Comparison of ENCODE assay signal across 28 cellular contexts in the genomic region with DNA sequence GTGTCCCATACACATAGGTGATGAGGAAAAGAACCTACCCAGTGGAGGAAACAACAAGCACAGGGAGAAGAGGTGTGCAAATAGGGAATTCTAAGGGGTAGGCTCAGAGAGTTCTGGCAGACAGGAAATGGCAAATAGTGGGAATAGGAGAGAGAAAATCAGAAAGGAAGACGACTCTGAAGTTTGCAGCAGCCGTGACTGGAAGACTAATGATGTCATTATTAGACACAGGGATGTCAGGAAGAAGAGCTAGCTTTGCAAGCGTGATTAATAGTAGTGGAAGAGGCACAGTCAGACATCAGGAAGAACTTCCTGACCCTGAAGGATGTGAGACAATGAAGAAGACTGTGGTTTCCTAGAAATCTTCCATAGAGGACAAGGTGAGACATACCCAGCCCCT. TPM values are rescaled to one million over a fixed set of nuclear protein-coding genes. Genes with fewer than 3 reads are reported as not detected.
"Had no signal": no experiment of that assay in that cellular context is flagged by ENCODE, and none has a peak within 500 bp of the region (broad histone marks: within the 10 kb centered on the region; RNA-seq: fewer than 3 reads in every experiment).

No MANE protein-coding gene starts in this region.

- H3K9me3 ChIP-seq: neutrophil, pancreas, prostate gland, right atrium auricular region, spleen, suprapubic skin, testis, tibial artery, transverse colon, upper lobe of right lung, uterus had no signal

- H3K36me3 ChIP-seq: neutrophil, pancreas, prostate gland, right atrium auricular region, spleen, suprapubic skin, tibial artery, transverse colon, upper lobe of right lung, uterus had no signal

- H3K4me1 ChIP-seq: pancreas, prostate gland, right atrium auricular region, spleen, suprapubic skin, testis, tibial artery, transverse colon, upper lobe of right lung, uterus had no signal

- H3K4me3 ChIP-seq: pancreas, prostate gland, right atrium auricular region, skin epidermis, smooth muscle cell, spleen, suprapubic skin, testis, tibial artery, transverse colon, upper lobe of right lung, uterus had no signal

- FAIRE-seq: pancreas had no signal

- H3K4me2 ChIP-seq: smooth muscle cell had no signal

- ATAC-seq: naive thymus-derived CD8-positive, alpha-beta T cell; natural killer cell treated with Interleukin-12 subunit alpha and Interleukin-12 subunit beta and Interleukin-15 and Interleukin-18, amount 100 ng/mL, for 72 hours; pancreas; sciatic nerve; stimulated activated memory B cell treated with anti-CD40 and anti-IgM and Interleukin-4, amounts not matched to agents 10 μg/mL and 1 μg/mL and 100 μg/mL, for 72 hours; stimulated activated naive CD8-positive, alpha-beta T cell treated with anti-CD3 and anti-CD28 coated beads, Interleukin-15, amount 100 ng/mL, for 72 hours; stimulated activated naive CD8-positive, alpha-beta T cell treated with anti-CD3 and anti-CD28 coated beads, Interleukin-15, Interleukin-2, amounts not matched to agents 100 U/mL and 50 U/mL, for 24 hours; upper lobe of right lung had no signal

- DNase-seq: naive thymus-derived CD8-positive, alpha-beta T cell; nephron progenitor cell; nucleus accumbens; pancreas; retina; spleen; stimulated activated CD4-positive, alpha-beta T cell treated with anti-CD3 and anti-CD28 coated beads, Interleukin-12 subunit alpha, Interleukin-12 subunit beta, amount 100 ng/mL, for 4 hours; stimulated activated CD4-positive, alpha-beta T cell treated with anti-CD3 and anti-CD28 coated beads, Interleukin-1b, Interleukin-23, amount 100 ng/mL, for 48 hours; stimulated activated CD4-positive, alpha-beta T cell treated with anti-CD3 and anti-CD28 coated beads, Interleukin-4, amount 100 ng/mL, for 1 hour; stimulated activated CD4-positive, alpha-beta T cell treated with anti-CD3 and anti-CD28 coated beads, Interleukin-4, amount 100 ng/mL, for 4 hours; stimulated activated CD8-positive, alpha-beta memory T cell treated with anti-CD3 and anti-CD28 coated beads, Interleukin-4, amount 100 ng/mL, for 48 hours; stimulated activated naive CD8-positive, alpha-beta T cell treated with anti-CD3 and anti-CD28 coated beads, Interleukin-15, amount 100 ng/mL, for 72 hours; stimulated activated naive CD8-positive, alpha-beta T cell treated with anti-CD3 and anti-CD28 coated beads, Interleukin-15, Interleukin-2, amounts not matched to agents 100 U/mL and 50 U/mL, for 24 hours; testis; tibial artery; transverse colon; upper lobe of right lung; uterus had no signal

- H3K27me3 ChIP-seq: pancreas, right atrium auricular region, testis, transverse colon, upper lobe of right lung, uterus had no signal

- H3K27ac ChIP-seq: neutrophil, pancreas, prostate gland, right atrium auricular region, skin epidermis, spleen, suprapubic skin, testis, tibial artery, transverse colon, upper lobe of right lung, uterus had no signal

RNA-seq across cellular contexts. Expression of gene DLGAP3, which starts 21.1 kb away (rescaled TPM):
- total RNA-seq: smooth muscle cell, urinary bladder had no signal
- polyA plus RNA-seq: smooth muscle cell had no signal
